In genomic region chr1:172148213-172148612, GRCh38 we compare ENCODE assay signal across 2 cellular contexts.
TF ChIP-seq lines count a peak whose summit lies in the region.

No MANE protein-coding gene starts in this region.

TF ChIP-seq in IMR-90, 13 proteins besides CTCF, POLR2A, EP300 and RAD21:
- TF ChIP-seq RFX5 (IDR thresholded peaks at IDR 0.05; ENCODE audit: low read depth, low read length) (no peak), SMC3 (IDR thresholded peaks at IDR 0.05; ENCODE audit: low read depth, low read length) (no peak), MAZ (IDR thresholded peaks at IDR 0.05; ENCODE audit: borderline replicate concordance, low read depth, low read length) (no peak), FOS (IDR thresholded peaks at IDR 0.05; ENCODE audit: low read depth, low read length) (no peak), CHD1 (IDR thresholded peaks at IDR 0.05; ENCODE audit: low read depth, low read length) (no peak), CEBPB (IDR thresholded peaks at IDR 0.05; ENCODE audit: low read depth, low read length) (no peak)

TF ChIP-seq in H1, 55 proteins besides CTCF, POLR2A, EP300 and RAD21:
- no peak for TF ChIP-seq BACH1 (IDR thresholded peaks at IDR 0.05; ENCODE audit: low read length)
- TF ChIP-seq MAFK (IDR thresholded peaks at IDR 0.05; ENCODE audit: low read depth, low read length), result no peak
- TF ChIP-seq ATF3 (IDR thresholded peaks at IDR 0.05; ENCODE audit: insufficient read depth, low read depth, low read length), result no peak
- TF ChIP-seq GABPA (IDR thresholded peaks at IDR 0.05; ENCODE audit: borderline replicate concordance, insufficient read depth, low read length), result no peak
- no peak for TF ChIP-seq TAF7 (optimal IDR thresholded peaks at IDR 0.05; ENCODE audit: borderline replicate concordance, low read depth, low read length)
- no peak for TF ChIP-seq FOSL1 (IDR thresholded peaks at IDR 0.05; ENCODE audit: insufficient read depth, low read depth, low read length)
- no peak for TF ChIP-seq CHD1 (IDR thresholded peaks at IDR 0.05; ENCODE audit: low read depth, low read length)
- no peak for TF ChIP-seq MAX (IDR thresholded peaks at IDR 0.05)
- TF ChIP-seq TCF12 (IDR thresholded peaks at IDR 0.05; ENCODE audit: low read depth, low read length), result no peak
- TF ChIP-seq JUN (IDR thresholded peaks at IDR 0.05; ENCODE audit: low read depth, low read length), result no peak
- no peak for TF ChIP-seq SIX5 (IDR thresholded peaks at IDR 0.05; ENCODE audit: low read depth, low read length)
- TF ChIP-seq NRF1 (IDR thresholded peaks at IDR 0.05; ENCODE audit: low read depth, low read length), result no peak
